Comparison of ENCODE assay signal across 8 cellular contexts in the genomic region with DNA sequence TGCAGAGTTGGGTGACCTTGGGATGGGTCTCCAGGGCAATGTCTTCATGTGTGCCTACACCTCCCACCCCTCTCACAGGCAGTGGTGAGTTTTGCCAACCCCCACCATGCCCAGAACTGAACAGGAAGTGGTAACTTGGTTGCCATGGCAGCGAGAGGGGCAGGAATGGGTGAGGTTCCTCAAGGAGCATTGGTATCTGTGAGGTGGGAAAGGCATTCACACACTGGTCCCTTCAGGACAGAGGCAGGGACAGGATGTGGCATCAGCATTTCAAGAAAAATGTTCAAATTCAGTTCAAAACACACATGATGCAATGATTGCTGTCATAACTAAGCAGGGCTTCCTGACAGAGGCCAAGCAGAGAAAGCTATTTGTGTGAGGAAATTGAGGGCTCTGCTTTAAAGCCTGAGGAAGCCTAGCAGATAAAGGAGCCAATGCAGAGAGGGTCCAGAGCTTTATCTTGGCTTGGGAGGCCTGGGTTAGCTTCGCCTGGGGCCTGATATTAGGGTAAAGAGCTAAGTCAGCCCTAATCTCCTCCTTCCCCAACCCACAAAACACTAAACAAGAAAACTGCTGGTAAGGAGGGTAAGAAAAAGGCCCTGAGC. TPM values are rescaled to one million over a fixed set of nuclear protein-coding genes. Genes with fewer than 3 reads are reported as not detected.
DNase-seq lines count a peak whose midpoint lies in the region; ATAC-seq and TF ChIP-seq lines count a peak whose summit lies in the region.

No MANE protein-coding gene starts in this region.

- CTCF ChIA-PET in WTC11 (lab: Charles Lee) = interaction anchor here (0.6 to 2.4 kb wide), 7 partner anchors 9 to 376 kb away, joined by 3 to 28 read pairs (median 8); no protein-coding TSS in a partner anchor

- H3K4me2 ChIP-seq in trophoblast cell (ENCODE audit: low read length) = no peak overlapping the region

- H3K9me3 ChIP-seq in trophoblast cell (ENCODE audit: insufficient read depth, low read depth, low read length) = peaks cover 2% of the 10 kb centered on the region

- H3K4me3 ChIP-seq in trophoblast cell (ENCODE audit: low read depth, low read length) = no peak overlapping the region

- H3K14ac ChIP-seq in trophoblast cell (ENCODE audit: low read length) = no peak overlapping the region

- H3K27ac Mint-ChIP-seq in WTC11 (no peak overlapping the region), type B pancreatic cell (no peak overlapping the region)
- peak overlapping the region; percentile 69 for H3K27ac Mint-ChIP-seq in dendritic cell treated with granulocyte-macrophage colony-stimulating factor and Interleukin-4, amounts not matched to agents 40 ng/mL and 50 ng/mL, for 4 days

- peaks cover 0 to 4% of the 10 kb centered on the region in 2 experiments for H3K4me1 ChIP-seq in trophoblast cell (ENCODE audit: control insufficient read depth in 1 of 2, insufficient read depth in 2 of 2, low read length in 2 of 2)

- intact Hi-C loops in dendritic cell treated with granulocyte-macrophage colony-stimulating factor and Interleukin-4, amounts not matched to agents 40 ng/mL and 50 ng/mL, for 4 days (cut with micrococcal nuclease) = no loop called here

- no peak overlapping the region for H2AK5ac ChIP-seq in trophoblast cell (ENCODE audit: low read length)

- peaks cover 26% of the 10 kb centered on the region for H3K4me1 Mint-ChIP-seq in WTC11
- H3K4me1 Mint-ChIP-seq in dendritic cell treated with granulocyte-macrophage colony-stimulating factor and Interleukin-4, amounts not matched to agents 40 ng/mL and 50 ng/mL, for 4 days (ENCODE audit: low read depth) = peaks cover 64% of the 10 kb centered on the region
- H3K4me1 Mint-ChIP-seq in type B pancreatic cell (ENCODE audit: unreplicated experiment) = peaks cover 11% of the 10 kb centered on the region

- H4K8ac ChIP-seq in trophoblast cell (ENCODE audit: low read depth, low read length) = no peak overlapping the region

- no CpG with 5 or more reads among the region's 2 CpGs for WGBS in trophoblast cell (ENCODE audit: extremely low coverage, insufficient coverage, insufficient read length)

- no peak overlapping the region for H2BK12ac ChIP-seq in trophoblast cell (ENCODE audit: low read length)

- H3K4ac ChIP-seq in trophoblast cell (ENCODE audit: low read depth, low read length) = no peak overlapping the region

- H3K27me3 ChIP-seq in trophoblast cell (ENCODE audit: insufficient read depth, low read length) = no peaks in the 10 kb centered on the region

- H3K23ac ChIP-seq in trophoblast cell (ENCODE audit: low read length) = no peak overlapping the region

- no peaks in the 10 kb centered on the region for H3K79me2 ChIP-seq in trophoblast cell (ENCODE audit: control insufficient read depth, insufficient read depth, low read length, poor library complexity)

- H3K27ac ChIP-seq in trophoblast cell (ENCODE audit: low read depth, low read length) = peak overlapping the region; percentile 9

- no peak overlapping the region for H2BK120ac ChIP-seq in trophoblast cell (ENCODE audit: insufficient read depth, low read length, poor library complexity)

- H3K27me3 Mint-ChIP-seq in WTC11 (ENCODE audit: low read depth) (peaks cover 4% of the 10 kb centered on the region), type B pancreatic cell (peaks cover 40% of the 10 kb centered on the region)
- H3K27me3 Mint-ChIP-seq in dendritic cell treated with granulocyte-macrophage colony-stimulating factor and Interleukin-4, amounts not matched to agents 40 ng/mL and 50 ng/mL, for 4 days = peaks cover 2% of the 10 kb centered on the region

- H3K9ac ChIP-seq in trophoblast cell (ENCODE audit: low read length) = no peak overlapping the region

- no peak overlapping the region for H3K18ac ChIP-seq in trophoblast cell (ENCODE audit: low read length)

- POLR2A ChIA-PET in WTC11 (lab: Charles Lee) = no interaction called here

- TF ChIP-seq CTCF in WTC11 (IDR thresholded peaks at IDR 0.05) (no peak), type B pancreatic cell (conservative IDR thresholded peaks at IDR 0.05) (no peak)

- ATAC-seq in HG03175 (IDR thresholded peaks at IDR 0.05; ENCODE audit: unreplicated experiment) (peak; percentile 30), WTC11 (peak; percentile 70)

- H3K4me3 Mint-ChIP-seq in WTC11 (no peak overlapping the region), type B pancreatic cell (no peak overlapping the region)
- peak overlapping the region; percentile 49 for H3K4me3 Mint-ChIP-seq in dendritic cell treated with granulocyte-macrophage colony-stimulating factor and Interleukin-4, amounts not matched to agents 40 ng/mL and 50 ng/mL, for 4 days

- DNase-seq in Daoy (ENCODE audit: low read depth) (peak; percentile 26), WTC11 (ENCODE audit: low spot score) (no peak), trophoblast cell (no peak), ACHN (no peak), SK-N-DZ (ENCODE audit: low spot score) (no peak), type B pancreatic cell (ENCODE audit: extremely low spot score, unreplicated experiment) (no peak)

- H3K9me3 Mint-ChIP-seq in WTC11 (no peaks in the 10 kb centered on the region), type B pancreatic cell (no peaks in the 10 kb centered on the region)
- no peaks in the 10 kb centered on the region for H3K9me3 Mint-ChIP-seq in dendritic cell treated with granulocyte-macrophage colony-stimulating factor and Interleukin-4, amounts not matched to agents 40 ng/mL and 50 ng/mL, for 4 days

- in situ Hi-C loops in ACHN (cut with HindIII; ENCODE audit: low pct_ligation_motif_present, low pct_unique_long_range_greater_than_20kb, low sequenced_read_pairs) = no loop called here

- H3K36me3 Mint-ChIP-seq in WTC11 (no peaks in the 10 kb centered on the region), type B pancreatic cell (no peaks in the 10 kb centered on the region)
- peaks cover 16% of the 10 kb centered on the region for H3K36me3 Mint-ChIP-seq in dendritic cell treated with granulocyte-macrophage colony-stimulating factor and Interleukin-4, amounts not matched to agents 40 ng/mL and 50 ng/mL, for 4 days (ENCODE audit: low read depth)

- H2BK5ac ChIP-seq in trophoblast cell (ENCODE audit: low read depth, low read length, poor library complexity) = no peak overlapping the region

- H3K79me1 ChIP-seq in trophoblast cell (ENCODE audit: low read length) = no peaks in the 10 kb centered on the region

- no peak overlapping the region for H2AFZ ChIP-seq in trophoblast cell (ENCODE audit: insufficient read depth, low read length, poor library complexity)

- no peak overlapping the region for H4K12ac ChIP-seq in trophoblast cell (ENCODE audit: low read depth, low read length)

- no peaks in the 10 kb centered on the region for H3K36me3 ChIP-seq in trophoblast cell (ENCODE audit: control insufficient read depth in 1 of 2, insufficient read depth in 2 of 2, low read length in 2 of 2)

- no peak overlapping the region for H4K91ac ChIP-seq in trophoblast cell (ENCODE audit: low read depth, low read length)

TF ChIP-seq in WTC11, 78 proteins besides CTCF, POLR2A, EP300 and RAD21:
- TF ChIP-seq ATF1 (CRISPR knock-in tag; IDR thresholded peaks at IDR 0.05) = no peak
- no peak for TF ChIP-seq GABPB1 (CRISPR knock-in tag; IDR thresholded peaks at IDR 0.05)

RNA-seq across cellular contexts. Expression of a gene that starts 0.6 kb away (rescaled TPM):
- total RNA-seq in Daoy (2014; rRNA removed; shearing (Covaris generic)) = not detected in 2 replicates
- total RNA-seq in WTC11 (2021) (0.09 to 0.15 TPM (median 0.09 TPM) in 3 replicates), type B pancreatic cell (ENCODE audit: low replicate concordance) (not detected in 2 replicates)
- 5.4 and 5.8 TPM in 2 replicates for polyA plus RNA-seq in trophoblast cell (2013)
- not detected in 2 replicates for polyA plus RNA-seq in SK-N-DZ (2014; cell fraction: cytosol; rRNA removed)
- not detected in 2 replicates for polyA plus RNA-seq in SK-N-DZ (2014; cell fraction: nucleus; rRNA removed)

RNA-seq across cellular contexts. Expression of a gene that starts 27.8 kb away (rescaled TPM):
- total RNA-seq in Daoy (2014; rRNA removed; shearing (Covaris generic)) = not detected in 2 replicates
- total RNA-seq in WTC11 (2021) (not detected in 3 replicates), type B pancreatic cell (ENCODE audit: low replicate concordance) (not detected in 2 replicates)
- not detected in 2 replicates for polyA plus RNA-seq in trophoblast cell (2013)
- not detected in 2 replicates for polyA plus RNA-seq in SK-N-DZ (2014; cell fraction: cytosol; rRNA removed)
- polyA plus RNA-seq in SK-N-DZ (2014; cell fraction: nucleus; rRNA removed) = not detected in 2 replicates

RNA-seq across cellular contexts. Expression of a gene that starts 37.5 kb away (rescaled TPM):
- not detected in 2 replicates for total RNA-seq in Daoy (2014; rRNA removed; shearing (Covaris generic))
- 0.18 TPM in 1 of 3 replicates, not detected in the others for total RNA-seq in WTC11 (2021)
- 0.08 TPM in 2 replicates for polyA plus RNA-seq in trophoblast cell (2013)
- polyA plus RNA-seq in SK-N-DZ (2014; cell fraction: cytosol; rRNA removed) = not detected in 2 replicates
- not detected in 2 replicates for polyA plus RNA-seq in SK-N-DZ (2014; cell fraction: nucleus; rRNA removed)
- not detected in 2 replicates for total RNA-seq in type B pancreatic cell (ENCODE audit: low replicate concordance)

RNA-seq across cellular contexts. Expression of a gene that starts 46.3 kb away (rescaled TPM):
- not detected in 2 replicates for total RNA-seq in Daoy (2014; rRNA removed; shearing (Covaris generic))
- total RNA-seq in WTC11 (2021) (0.27 TPM in 1 of 3 replicates, not detected in the others), type B pancreatic cell (ENCODE audit: low replicate concordance) (not detected in 2 replicates)
- not detected in 2 replicates for polyA plus RNA-seq in trophoblast cell (2013)
- polyA plus RNA-seq in SK-N-DZ (2014; cell fraction: cytosol; rRNA removed) = not detected in 2 replicates
- not detected in 2 replicates for polyA plus RNA-seq in SK-N-DZ (2014; cell fraction: nucleus; rRNA removed)
